In genomic region chr15:63308491-63308890, GRCh38 we compare ENCODE assay signal across 26 cellular contexts.
"Had no signal": no experiment of that assay in that cellular context is flagged by ENCODE, and none has a peak within 500 bp of the region (broad histone marks: within the 10 kb centered on the region; RNA-seq: fewer than 3 reads in every experiment).

No MANE protein-coding gene starts in this region.

- FAIRE-seq: frontal cortex had no signal

- H3K4me1 Mint-ChIP-seq: activated B cell treated with CpG ODN at 0.5 μM for 24 hours; activated naive CD4-positive, alpha-beta T cell treated with anti-CD3 and anti-CD28 coated beads, Interleukin-2, amount 50 U/mL, for 24 hours; activated naive CD8-positive, alpha-beta T cell treated with anti-CD3 and anti-CD28 coated beads for 36 hours; activated naive CD8-positive, alpha-beta T cell treated with anti-CD3 and anti-CD28 coated beads, Interleukin-2, amount 50 U/mL, for 24 hours had no signal

- DNase-seq: activated B cell treated with CpG ODN at 0.5 μM for 24 hours; activated CD4-positive, alpha-beta T cell treated with anti-CD3 and anti-CD28 coated beads for 48 hours; activated CD4-positive, alpha-beta T cell treated with anti-CD3 and anti-CD28 coated beads, Interleukin-2, amount 50 U/mL, for 1 hour; activated CD4-positive, alpha-beta T cell treated with anti-CD3 and anti-CD28 coated beads, Interleukin-2, amount 50 U/mL, for 48 hours; activated CD8-positive, alpha-beta memory T cell treated with anti-CD3 and anti-CD28 coated beads for 24 hours; activated CD8-positive, alpha-beta T cell treated with anti-CD3 and anti-CD28 coated beads for 36 hours; activated effector memory CD4-positive, alpha-beta T cell treated with anti-CD3 and anti-CD28 coated beads, Interleukin-2, amount 50 U/mL, for 16 hours; activated naive CD4-positive, alpha-beta T cell treated with anti-CD3 and anti-CD28 coated beads for 36 hours; activated naive CD8-positive, alpha-beta T cell treated with anti-CD3 and anti-CD28 coated beads for 36 hours; activated naive CD8-positive, alpha-beta T cell treated with anti-CD3 and anti-CD28 coated beads, Interleukin-2, amount 50 U/mL, for 24 hours; activated T-cell treated with anti-CD3 and anti-CD28 coated beads, Interleukin-2, amount 50 U/mL, for 48 hours; adrenal gland; amygdala; aorta; body of pancreas; caudate nucleus; cortex of kidney; effector CD4-positive, alpha-beta T cell; effector memory CD8-positive, alpha-beta T cell; foreskin fibroblast; T-helper 2 cell had no signal

- H3K27ac Mint-ChIP-seq: activated B cell treated with CpG ODN at 0.5 μM for 24 hours; activated CD8-positive, alpha-beta T cell treated with anti-CD3 and anti-CD28 coated beads for 36 hours; activated naive CD4-positive, alpha-beta T cell treated with anti-CD3 and anti-CD28 coated beads for 36 hours; activated naive CD4-positive, alpha-beta T cell treated with anti-CD3 and anti-CD28 coated beads, Interleukin-2, amount 50 U/mL, for 24 hours; activated naive CD8-positive, alpha-beta T cell treated with anti-CD3 and anti-CD28 coated beads for 36 hours; activated naive CD8-positive, alpha-beta T cell treated with anti-CD3 and anti-CD28 coated beads, Interleukin-2, amount 50 U/mL, for 24 hours; activated T-helper 1 cell treated with anti-CD3 and anti-CD28 coated beads, Interleukin-12 subunit alpha, Interleukin-12 subunit beta, Interleukin-2, Interleukin-4 antibody, amounts not matched to agents 30 ng/mL and 10 ng/mL and 1 ng/mL, durations not matched to agents 14 hours and 24 hours and 36 hours; activated T-helper 2 cell treated with anti-CD3 and anti-CD28 coated beads, Interferon-gamma antibody, Interleukin-2, Interleukin-4, amounts not matched to agents 10 μg/mL and 5 μg/mL and 100 μg/mL, durations not matched to agents 14 hours and 24 hours and 36 hours; effector memory CD8-positive, alpha-beta T cell had no signal

- H3K27me3 ChIP-seq: adrenal gland, body of pancreas had no signal

- H3K9me3 Mint-ChIP-seq: activated B cell treated with CpG ODN at 0.5 μM for 24 hours; activated CD8-positive, alpha-beta T cell treated with anti-CD3 and anti-CD28 coated beads for 36 hours; activated naive CD4-positive, alpha-beta T cell treated with anti-CD3 and anti-CD28 coated beads for 36 hours; activated naive CD4-positive, alpha-beta T cell treated with anti-CD3 and anti-CD28 coated beads, Interleukin-2, amount 50 U/mL, for 24 hours; activated naive CD8-positive, alpha-beta T cell treated with anti-CD3 and anti-CD28 coated beads for 36 hours; activated naive CD8-positive, alpha-beta T cell treated with anti-CD3 and anti-CD28 coated beads, Interleukin-2, amount 50 U/mL, for 24 hours; activated T-helper 1 cell treated with anti-CD3 and anti-CD28 coated beads, Interleukin-12 subunit alpha, Interleukin-12 subunit beta, Interleukin-2, Interleukin-4 antibody, amounts not matched to agents 30 ng/mL and 10 ng/mL and 1 ng/mL, durations not matched to agents 14 hours and 24 hours and 36 hours; activated T-helper 2 cell treated with anti-CD3 and anti-CD28 coated beads, Interferon-gamma antibody, Interleukin-2, Interleukin-4, amounts not matched to agents 10 μg/mL and 5 μg/mL and 100 μg/mL, durations not matched to agents 14 hours and 24 hours and 36 hours; effector memory CD8-positive, alpha-beta T cell had no signal

- H3K27me3 Mint-ChIP-seq: activated B cell treated with CpG ODN at 0.5 μM for 24 hours; activated CD8-positive, alpha-beta T cell treated with anti-CD3 and anti-CD28 coated beads for 36 hours; activated naive CD4-positive, alpha-beta T cell treated with anti-CD3 and anti-CD28 coated beads, Interleukin-2, amount 50 U/mL, for 24 hours; activated naive CD8-positive, alpha-beta T cell treated with anti-CD3 and anti-CD28 coated beads for 36 hours; activated naive CD8-positive, alpha-beta T cell treated with anti-CD3 and anti-CD28 coated beads, Interleukin-2, amount 50 U/mL, for 24 hours; effector memory CD8-positive, alpha-beta T cell had no signal

- H3K4me3 Mint-ChIP-seq: activated B cell treated with CpG ODN at 0.5 μM for 24 hours; activated CD8-positive, alpha-beta T cell treated with anti-CD3 and anti-CD28 coated beads for 36 hours; activated naive CD4-positive, alpha-beta T cell treated with anti-CD3 and anti-CD28 coated beads for 36 hours; activated naive CD4-positive, alpha-beta T cell treated with anti-CD3 and anti-CD28 coated beads, Interleukin-2, amount 50 U/mL, for 24 hours; activated naive CD8-positive, alpha-beta T cell treated with anti-CD3 and anti-CD28 coated beads for 36 hours; activated naive CD8-positive, alpha-beta T cell treated with anti-CD3 and anti-CD28 coated beads, Interleukin-2, amount 50 U/mL, for 24 hours; activated T-helper 1 cell treated with anti-CD3 and anti-CD28 coated beads, Interleukin-12 subunit alpha, Interleukin-12 subunit beta, Interleukin-2, Interleukin-4 antibody, amounts not matched to agents 30 ng/mL and 10 ng/mL and 1 ng/mL, durations not matched to agents 14 hours and 24 hours and 36 hours; effector memory CD8-positive, alpha-beta T cell had no signal

- H3K27ac ChIP-seq: adrenal gland, body of pancreas had no signal

- H3K4me3 ChIP-seq: adrenal gland, body of pancreas had no signal

- H3K4me1 ChIP-seq: adrenal gland had no signal

- ATAC-seq: activated CD4-positive, CD25-positive, alpha-beta regulatory T cell treated with anti-CD3 and anti-CD28 coated beads, Interleukin-2, amount 50 U/mL, for 24 hours; activated CD8-positive, alpha-beta T cell treated with anti-CD3 and anti-CD28 coated beads for 36 hours; activated naive CD8-positive, alpha-beta T cell treated with anti-CD3 and anti-CD28 coated beads, Interleukin-2, amount 50 U/mL, for 24 hours; body of pancreas; effector memory CD8-positive, alpha-beta T cell had no signal

- H3K36me3 Mint-ChIP-seq: activated naive CD8-positive, alpha-beta T cell treated with anti-CD3 and anti-CD28 coated beads for 36 hours had no signal

- H3K9me3 ChIP-seq: adrenal gland, body of pancreas had no signal
